9 cellular contexts compared by ENCODE assay signal in the genomic region with DNA sequence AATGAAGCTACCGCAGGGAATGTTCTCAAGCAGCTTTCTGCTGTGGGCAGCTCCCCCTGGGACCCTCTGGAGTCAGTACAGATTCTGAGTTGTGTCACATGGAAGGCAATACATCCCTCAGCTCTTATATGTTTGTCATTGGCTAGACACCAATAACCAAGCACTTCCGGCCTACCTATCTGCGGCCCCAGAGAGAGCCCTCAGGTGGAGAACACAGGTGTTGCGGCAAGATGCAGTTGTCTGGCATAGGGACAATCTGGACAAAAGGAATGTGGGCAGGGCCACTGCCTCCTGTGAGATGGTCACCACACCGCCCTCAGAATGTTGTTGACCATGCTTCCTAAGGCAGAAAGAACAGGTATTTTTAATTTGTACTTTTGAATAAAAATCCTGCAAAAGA.
DNase-seq lines count a peak whose midpoint lies in the region; ATAC-seq, FAIRE-seq and TF ChIP-seq lines count a peak whose summit lies in the region.
"Had no signal": no experiment of that assay in that cellular context is flagged by ENCODE, and none has a peak within 500 bp of the region (broad histone marks: within the 10 kb centered on the region; RNA-seq: fewer than 3 reads in every experiment).

No MANE protein-coding gene starts in this region.

- H3K9me3 ChIP-seq in RWPE2 (ENCODE audit: severe bottlenecking) (no peaks in the 10 kb centered on the region), HepG2 (ENCODE audit: low read length) (no peaks in the 10 kb centered on the region)

- no peak for FAIRE-seq in HepG2 (lab: Jason Lieb, UNC)
- no peak for FAIRE-seq in H54 (lab: Jason Lieb, UNC)

- peak; percentile 43 for DNase-seq in NCI-H2107 treated with DMSO at 0.1 percent for 48 hours (lab: John Stamatoyannopoulos, UW; ENCODE audit: unreplicated experiment)
- DNase-seq in NCI-H2107 (lab: John Stamatoyannopoulos, UW) = no peak
- no peak for DNase-seq in HFF-Myc (ENCODE audit: extremely low read depth, low read depth)
- DNase-seq in RWPE2 (ENCODE audit: low spot score) = no peak
- peak; percentile 57 for DNase-seq in HepG2 (ENCODE audit: low spot score)
- DNase-seq in H54 (ENCODE audit: insufficient read length, low spot score) = no peak
- DNase-seq in DMS79 (lab: John Stamatoyannopoulos, UW) = no peak
- DNase-seq: NCI-H446 had no signal

- POLR2A ChIA-PET in HepG2 (lab: Yijun Ruan, JAX) = interaction anchor here (0.6 kb wide), 1 partner anchor 1964 kb away, joined by 4 read pairs; no protein-coding TSS in a partner anchor

- H3K9ac ChIP-seq in HepG2 (ENCODE audit: insufficient read depth, low read depth, low read length) = no peak overlapping the region

- no peak for TF ChIP-seq RAD21 in HepG2 (CRISPR knock-in tag; IDR thresholded peaks at IDR 0.05)

- no peaks in the 10 kb centered on the region for H3K79me2 ChIP-seq in HepG2 (ENCODE audit: insufficient read depth, low read length)

- TF ChIP-seq CTCF in HFF-Myc (IDR thresholded peaks at IDR 0.05; ENCODE audit: low read depth, low read length, missing control alignments) (peak; percentile 15), RWPE2 (IDR thresholded peaks at IDR 0.05; ENCODE audit: poor library complexity, severe bottlenecking) (peak; percentile 34), HepG2 (CRISPR knock-in tag; IDR thresholded peaks at IDR 0.05) (peak; percentile 58)

- no peaks in the 10 kb centered on the region for H4K20me1 ChIP-seq in HepG2 (ENCODE audit: insufficient read depth, low read length)

- ATAC-seq in RWPE2 (ENCODE audit: low read depth) (peak; percentile 60; the same call in 2 of the 3 replicates), HepG2 (peak; percentile 94), GM21737 (IDR thresholded peaks at IDR 0.05; ENCODE audit: unreplicated experiment) (no peak)

- CTCF ChIA-PET in HepG2 (lab: Yijun Ruan, JAX; ENCODE audit: low intra/inter-chr PET ratio, low total read pairs) = no interaction called here

- intact Hi-C loops in HepG2 (cut with micrococcal nuclease; ENCODE audit: unreplicated experiment) = no loop called here

- no peaks in the 10 kb centered on the region for H3K36me3 ChIP-seq in RWPE2 (ENCODE audit: low read depth)
- H3K36me3 ChIP-seq in HepG2 (replicated peaks in 1 of 2; ENCODE audit: control insufficient read depth in 1 of 2, insufficient read depth in 2 of 2, low read length in 2 of 2) = no peaks in the 10 kb centered on the region

- TF ChIP-seq EP300 in HepG2 (IDR thresholded peaks at IDR 0.05; ENCODE audit: low read depth in 2 of 2, low read length in 2 of 2) (no peak), HepG2 (CRISPR knock-in tag; IDR thresholded peaks at IDR 0.05; ENCODE audit: borderline replicate concordance) (no peak)

- H3K27me3 ChIP-seq in RWPE2 (ENCODE audit: insufficient read depth, poor library complexity, severe bottlenecking) (peaks cover 2% of the 10 kb centered on the region), HepG2 (ENCODE audit: control insufficient read depth in 1 of 2, insufficient read depth in 2 of 2, low read length in 2 of 2) (0 out of 5 replicates have a peak, but pooled peaks cover 0 to 3% of the 10 kb centered on the region in 2 experiments)

- 25% methylated on average over 5 of the region's 5 CpGs for WGBS in HepG2 (ENCODE audit: low lambda C conversion rate)

- no peak overlapping the region for H2AFZ ChIP-seq in HepG2 (ENCODE audit: low read length)

- no peak overlapping the region for H3K4me3 ChIP-seq in HFF-Myc (replicated peaks; ENCODE audit: low read depth, low read length)
- no peak overlapping the region for H3K4me3 ChIP-seq in RWPE2 (ENCODE audit: severe bottlenecking)
- H3K4me3 ChIP-seq in HepG2 (replicated peaks in 1 of 3; ENCODE audit: insufficient read depth in 1 of 3, low read depth in 2 of 3, low read length in 3 of 3) = no peak overlapping the region

- BruUV-seq in HepG2 (replicated peaks; lab: Mats Ljungman, UMichigan) = no TSS peak

- TF ChIP-seq POLR2A in HepG2 (IDR thresholded peaks at IDR 0.05; ENCODE audit: insufficient read depth in 1 of 2, low read depth in 2 of 2, low read length in 2 of 2) (no peak), H54 (IDR thresholded peaks at IDR 0.05; ENCODE audit: low read depth, low read length) (no peak)

- in situ Hi-C loops in HepG2 (cut with HindIII; ENCODE audit: extremely low pct_ligation_motif_present, low pct_unique_long_range_greater_than_20kb) = no loop called here

- H3K4me2 ChIP-seq in HepG2 (ENCODE audit: low read depth, low read length) = no peak overlapping the region

- no peak overlapping the region for H3K27ac ChIP-seq in RWPE2 (ENCODE audit: poor library complexity, severe bottlenecking)
- no peak overlapping the region for H3K27ac ChIP-seq in HepG2 (ENCODE audit: extremely low read length, insufficient read depth, low read length)

- no peaks in the 10 kb centered on the region for H3K4me1 ChIP-seq in RWPE2 (ENCODE audit: insufficient read depth, poor library complexity, severe bottlenecking)
- no peaks in the 10 kb centered on the region for H3K4me1 ChIP-seq in HepG2 (ENCODE audit: insufficient read depth, low read length)

TF ChIP-seq in HepG2, 621 proteins besides CTCF, POLR2A, EP300 and RAD21 (continues in another document):
- TF ChIP-seq, protein P1, sequence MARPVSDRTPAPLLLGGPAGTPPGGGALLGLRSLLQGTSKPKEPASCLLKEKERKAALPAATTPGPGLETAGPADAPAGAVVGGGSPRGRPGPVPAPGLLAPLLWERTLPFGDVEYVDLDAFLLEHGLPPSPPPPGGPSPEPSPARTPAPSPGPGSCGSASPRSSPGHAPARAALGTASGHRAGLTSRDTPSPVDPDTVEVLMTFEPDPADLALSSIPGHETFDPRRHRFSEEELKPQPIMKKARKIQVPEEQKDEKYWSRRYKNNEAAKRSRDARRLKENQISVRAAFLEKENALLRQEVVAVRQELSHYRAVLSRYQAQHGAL (CRISPR knock-in tag; IDR thresholded peaks at IDR 0.05; ENCODE audit: not compliant biosample characterization) = no peak
- TF ChIP-seq BORCS8-MEF2B (CRISPR knock-in tag; IDR thresholded peaks at IDR 0.05) = no peak
- TF ChIP-seq PHF21A (CRISPR knock-in tag; IDR thresholded peaks at IDR 0.05) = no peak
- TF ChIP-seq, protein P2, sequence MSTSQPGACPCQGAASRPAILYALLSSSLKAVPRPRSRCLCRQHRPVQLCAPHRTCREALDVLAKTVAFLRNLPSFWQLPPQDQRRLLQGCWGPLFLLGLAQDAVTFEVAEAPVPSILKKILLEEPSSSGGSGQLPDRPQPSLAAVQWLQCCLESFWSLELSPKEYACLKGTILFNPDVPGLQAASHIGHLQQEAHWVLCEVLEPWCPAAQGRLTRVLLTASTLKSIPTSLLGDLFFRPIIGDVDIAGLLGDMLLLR (CRISPR knock-in tag; IDR thresholded peaks at IDR 0.05) = no peak
- TF ChIP-seq POGZ (CRISPR knock-in tag; IDR thresholded peaks at IDR 0.05) = no peak
- TF ChIP-seq NCOA5 (CRISPR knock-in tag; IDR thresholded peaks at IDR 0.05) = no peak
- no peak for TF ChIP-seq TBP (CRISPR knock-in tag; IDR thresholded peaks at IDR 0.05)
- TF ChIP-seq SSRP1 (CRISPR knock-in tag; IDR thresholded peaks at IDR 0.05) = no peak
- no peak for TF ChIP-seq PPARG (CRISPR knock-in tag; conservative IDR thresholded peaks at IDR 0.05)
- no peak for TF ChIP-seq ZNF577 (CRISPR knock-in tag; IDR thresholded peaks at IDR 0.05; ENCODE audit: borderline replicate concordance, low read depth)
- TF ChIP-seq, protein P3, sequence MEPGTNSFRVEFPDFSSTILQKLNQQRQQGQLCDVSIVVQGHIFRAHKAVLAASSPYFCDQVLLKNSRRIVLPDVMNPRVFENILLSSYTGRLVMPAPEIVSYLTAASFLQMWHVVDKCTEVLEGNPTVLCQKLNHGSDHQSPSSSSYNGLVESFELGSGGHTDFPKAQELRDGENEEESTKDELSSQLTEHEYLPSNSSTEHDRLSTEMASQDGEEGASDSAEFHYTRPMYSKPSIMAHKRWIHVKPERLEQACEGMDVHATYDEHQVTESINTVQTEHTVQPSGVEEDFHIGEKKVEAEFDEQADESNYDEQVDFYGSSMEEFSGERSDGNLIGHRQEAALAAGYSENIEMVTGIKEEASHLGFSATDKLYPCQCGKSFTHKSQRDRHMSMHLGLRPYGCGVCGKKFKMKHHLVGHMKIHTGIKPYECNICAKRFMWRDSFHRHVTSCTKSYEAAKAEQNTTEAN (CRISPR knock-in tag; conservative IDR thresholded peaks at IDR 0.05) = no peak
- TF ChIP-seq ZNF34 (CRISPR knock-in tag; IDR thresholded peaks at IDR 0.05; ENCODE audit: borderline replicate concordance) = no peak
- TF ChIP-seq GABPB1 (CRISPR knock-in tag; IDR thresholded peaks at IDR 0.05) = peak; percentile 37; the same call in 1 of the 2 replicates
- TF ChIP-seq, protein P4, sequence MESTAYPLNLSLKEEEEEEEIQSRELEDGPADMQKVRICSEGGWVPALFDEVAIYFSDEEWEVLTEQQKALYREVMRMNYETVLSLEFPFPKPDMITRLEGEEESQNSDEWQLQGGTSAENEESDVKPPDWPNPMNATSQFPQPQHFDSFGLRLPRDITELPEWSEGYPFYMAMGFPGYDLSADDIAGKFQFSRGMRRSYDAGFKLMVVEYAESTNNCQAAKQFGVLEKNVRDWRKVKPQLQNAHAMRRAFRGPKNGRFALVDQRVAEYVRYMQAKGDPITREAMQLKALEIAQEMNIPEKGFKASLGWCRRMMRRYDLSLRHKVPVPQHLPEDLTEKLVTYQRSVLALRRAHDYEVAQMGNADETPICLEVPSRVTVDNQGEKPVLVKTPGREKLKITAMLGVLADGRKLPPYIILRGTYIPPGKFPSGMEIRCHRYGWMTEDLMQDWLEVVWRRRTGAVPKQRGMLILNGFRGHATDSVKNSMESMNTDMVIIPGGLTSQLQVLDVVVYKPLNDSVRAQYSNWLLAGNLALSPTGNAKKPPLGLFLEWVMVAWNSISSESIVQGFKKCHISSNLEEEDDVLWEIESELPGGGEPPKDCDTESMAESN (CRISPR knock-in tag; conservative IDR thresholded peaks at IDR 0.05) = peak; percentile 92
- TF ChIP-seq ZKSCAN5 (CRISPR knock-in tag; IDR thresholded peaks at IDR 0.05) = no peak
- TF ChIP-seq SMYD3 (CRISPR knock-in tag; IDR thresholded peaks at IDR 0.05) = no peak
- no peak for TF ChIP-seq ZKSCAN1 (IDR thresholded peaks at IDR 0.05; ENCODE audit: low read length)
- TF ChIP-seq, protein P5, sequence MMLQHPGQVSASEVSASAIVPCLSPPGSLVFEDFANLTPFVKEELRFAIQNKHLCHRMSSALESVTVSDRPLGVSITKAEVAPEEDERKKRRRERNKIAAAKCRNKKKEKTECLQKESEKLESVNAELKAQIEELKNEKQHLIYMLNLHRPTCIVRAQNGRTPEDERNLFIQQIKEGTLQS (CRISPR knock-in tag; IDR thresholded peaks at IDR 0.05) = no peak
- peak; percentile 35; the same call in 1 of the 2 replicates for TF ChIP-seq ETV5 (CRISPR knock-in tag; IDR thresholded peaks at IDR 0.05; ENCODE audit: borderline replicate concordance)
- TF ChIP-seq ZNF24 (IDR thresholded peaks at IDR 0.05) = no peak
- TF ChIP-seq POLR2G (IDR thresholded peaks at IDR 0.05; ENCODE audit: low read depth, low read length) = no peak
- TF ChIP-seq GATAD1 (CRISPR knock-in tag; IDR thresholded peaks at IDR 0.05) = no peak
- no peak for TF ChIP-seq SP1 (IDR thresholded peaks at IDR 0.05)
- TF ChIP-seq SP1 (CRISPR knock-in tag; IDR thresholded peaks at IDR 0.05) = no peak

Comparison
In these comparisons a context has a peak if more than half of its experiments do, and no peak if none do; other contexts are left out.
1. DNase-seq: peak in NCI-H2107 treated with DMSO at 0.1 percent for 48 hours (single experiment) and HepG2 (single experiment); none in NCI-H2107 (single experiment), HFF-Myc (single experiment), RWPE2 (single experiment), H54 (single experiment) and DMS79 (single experiment).
2. Peak in every context shown above with its lines, with median percentiles within 50 percentile points of each other: CTCF ChIP-seq.